Comparison of ENCODE assay signal across 32 cellular contexts in the genomic region with DNA sequence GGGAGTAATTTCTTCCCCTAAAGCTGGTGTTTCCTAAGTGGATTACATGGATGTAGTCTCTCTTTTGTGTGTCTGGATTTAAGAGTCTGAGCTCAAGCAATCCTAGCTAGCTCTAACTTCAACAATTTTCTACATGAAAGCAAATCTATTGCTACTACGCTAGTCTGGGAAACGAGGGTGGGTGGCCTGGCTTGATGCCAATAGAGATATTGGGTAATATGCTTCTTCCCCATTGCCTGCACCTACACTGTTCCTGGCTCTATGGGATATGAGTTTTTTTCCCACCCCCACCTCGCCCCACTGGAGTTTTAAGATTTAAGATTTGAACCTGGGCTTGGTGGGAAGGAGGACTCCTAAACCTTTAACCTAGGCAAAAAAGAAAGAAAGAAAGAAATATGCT.
"Had no signal": no experiment of that assay in that cellular context is flagged by ENCODE, and none has a peak within 500 bp of the region (broad histone marks: within the 10 kb centered on the region; RNA-seq: fewer than 3 reads in every experiment).

No MANE protein-coding gene starts in this region.

- H3K9me3 Mint-ChIP-seq: central memory CD8-positive, alpha-beta T cell; T-helper 2 cell treated with Interferon-gamma antibody and Interleukin-4, amounts not matched to agents 5 μg/mL and 100 μg/mL, for 36 hours had no signal

- H3K4me1 Mint-ChIP-seq: activated CD4-positive, alpha-beta T cell treated with anti-CD3 and anti-CD28 coated beads for 36 hours; activated CD4-positive, alpha-beta T cell treated with anti-CD3 and anti-CD28 coated beads, Interleukin-2, amount 10 ng/mL, durations not matched to agents 24 days and 14 days; activated CD8-positive, alpha-beta memory T cell treated with anti-CD3 and anti-CD28 coated beads, Interleukin-2, amount 10 ng/mL, durations not matched to agents 7 days and 5 days; activated naive CD4-positive, alpha-beta T cell treated with anti-CD3 and anti-CD28 coated beads, Interleukin-2, amount 10 ng/mL, durations not matched to agents 7 days and 5 days; activated naive CD8-positive, alpha-beta T cell treated with anti-CD3 and anti-CD28 coated beads, Interleukin-2, amount 10 ng/mL, durations not matched to agents 7 days and 5 days; central memory CD8-positive, alpha-beta T cell; T-helper 17 cell had no signal

- H3K27me3 Mint-ChIP-seq: activated CD4-positive, alpha-beta T cell treated with anti-CD3 and anti-CD28 coated beads, Interleukin-2, amount 10 ng/mL, durations not matched to agents 24 days and 14 days; activated CD8-positive, alpha-beta memory T cell treated with anti-CD3 and anti-CD28 coated beads, Interleukin-2, amount 10 ng/mL, durations not matched to agents 7 days and 5 days; activated naive CD4-positive, alpha-beta T cell treated with anti-CD3 and anti-CD28 coated beads, Interleukin-2, amount 10 ng/mL, durations not matched to agents 7 days and 5 days; activated naive CD8-positive, alpha-beta T cell treated with anti-CD3 and anti-CD28 coated beads, Interleukin-2, amount 10 ng/mL, durations not matched to agents 7 days and 5 days; brain; central memory CD8-positive, alpha-beta T cell; effector memory CD8-positive, alpha-beta T cell had no signal

- DNase-seq: activated CD4-positive, alpha-beta memory T cell treated with anti-CD3 and anti-CD28 coated beads for 36 hours; activated CD4-positive, alpha-beta T cell treated with anti-CD3 and anti-CD28 coated beads for 36 hours; activated CD4-positive, alpha-beta T cell treated with anti-CD3 and anti-CD28 coated beads, Interleukin-2, amount 10 ng/mL, durations not matched to agents 24 days and 14 days; activated CD4-positive, CD25-positive, alpha-beta regulatory T cell; activated CD4-positive, CD25-positive, alpha-beta regulatory T cell treated with anti-CD3 and anti-CD28 coated beads, Interleukin-2, amount 50 U/mL, for 72 hours; activated CD8-positive, alpha-beta memory T cell treated with anti-CD3 and anti-CD28 coated beads, Interleukin-2, amount 10 ng/mL, durations not matched to agents 7 days and 5 days; activated CD8-positive, alpha-beta memory T cell treated with anti-CD3 and anti-CD28 coated beads, Interleukin-2, amount 50 U/mL, for 4 hours; activated CD8-positive, alpha-beta T cell treated with anti-CD3 and anti-CD28 coated beads, Interleukin-2, amount 10 ng/mL, durations not matched to agents 7 days and 5 days; activated gamma-delta T cell; activated naive CD4-positive, alpha-beta T cell; activated naive CD4-positive, alpha-beta T cell treated with anti-CD3 and anti-CD28 coated beads, Interleukin-2, amount 10 ng/mL, durations not matched to agents 7 days and 5 days; activated naive CD8-positive, alpha-beta T cell treated with anti-CD3 and anti-CD28 coated beads, Interleukin-2, amount 10 ng/mL, durations not matched to agents 7 days and 5 days; activated T-cell treated with anti-CD3 and anti-CD28 coated beads, Interleukin-2, amount 50 U/mL, for 1 hour; activated T-cell treated with anti-CD3 and anti-CD28 coated beads, Interleukin-2, amount 50 U/mL, for 72 hours; dermis blood vessel endothelial cell; effector CD4-positive, alpha-beta T cell; effector memory CD8-positive, alpha-beta T cell; erythroblast; foreskin keratinocyte; gastrocnemius medialis; T-helper 1 cell; T-helper 17 cell; T1000 had no signal

- H3K4me1 ChIP-seq: ascending aorta, breast epithelium, esophagus muscularis mucosa, foreskin keratinocyte, gastrocnemius medialis had no signal

- H3K36me3 Mint-ChIP-seq: activated CD4-positive, alpha-beta memory T cell treated with anti-CD3 and anti-CD28 coated beads for 36 hours; activated CD8-positive, alpha-beta memory T cell treated with anti-CD3 and anti-CD28 coated beads, Interleukin-2, amount 10 ng/mL, durations not matched to agents 7 days and 5 days; activated naive CD4-positive, alpha-beta T cell treated with anti-CD3 and anti-CD28 coated beads, Interleukin-2, amount 10 ng/mL, durations not matched to agents 7 days and 5 days; activated naive CD8-positive, alpha-beta T cell treated with anti-CD3 and anti-CD28 coated beads, Interleukin-2, amount 10 ng/mL, durations not matched to agents 7 days and 5 days; brain had no signal

- H3K27ac Mint-ChIP-seq: activated CD4-positive, alpha-beta memory T cell treated with anti-CD3 and anti-CD28 coated beads for 36 hours; activated CD4-positive, alpha-beta T cell treated with anti-CD3 and anti-CD28 coated beads for 36 hours; activated CD4-positive, alpha-beta T cell treated with anti-CD3 and anti-CD28 coated beads, Interleukin-2, amount 10 ng/mL, durations not matched to agents 24 days and 14 days; activated CD8-positive, alpha-beta memory T cell treated with anti-CD3 and anti-CD28 coated beads, Interleukin-2, amount 10 ng/mL, durations not matched to agents 7 days and 5 days; activated CD8-positive, alpha-beta T cell treated with anti-CD3 and anti-CD28 coated beads, Interleukin-2, amount 10 ng/mL, durations not matched to agents 7 days and 5 days; activated naive CD4-positive, alpha-beta T cell treated with anti-CD3 and anti-CD28 coated beads, Interleukin-2, amount 10 ng/mL, durations not matched to agents 7 days and 5 days; activated naive CD4-positive, alpha-beta T cell treated with anti-CD3 and anti-CD28 coated beads, Interleukin-2, amount 50 U/mL, for 72 hours; activated naive CD8-positive, alpha-beta T cell treated with anti-CD3 and anti-CD28 coated beads, Interleukin-2, amount 10 ng/mL, durations not matched to agents 7 days and 5 days; activated T-cell treated with anti-CD3 and anti-CD28 coated beads, Interleukin-2, amount 50 U/mL, for 72 hours; effector memory CD8-positive, alpha-beta T cell; T-helper 17 cell; T-helper 2 cell treated with Interferon-gamma antibody and Interleukin-4, amounts not matched to agents 5 μg/mL and 100 μg/mL, for 36 hours had no signal

- H3K27me3 ChIP-seq: ascending aorta, breast epithelium, cardiac muscle cell, esophagus muscularis mucosa, foreskin keratinocyte, gastrocnemius medialis had no signal

- H3K27ac ChIP-seq: ascending aorta, breast epithelium, cardiac muscle cell, coronary artery, esophagus muscularis mucosa, foreskin keratinocyte, gastrocnemius medialis had no signal

- H3K4me3 ChIP-seq: ascending aorta, breast epithelium, cardiac muscle cell, coronary artery, esophagus muscularis mucosa, gastrocnemius medialis had no signal

- H3K36me3 ChIP-seq: ascending aorta, breast epithelium, cardiac muscle cell, esophagus muscularis mucosa, gastrocnemius medialis had no signal

- H3K4me3 Mint-ChIP-seq: activated CD4-positive, alpha-beta memory T cell treated with anti-CD3 and anti-CD28 coated beads for 36 hours; activated CD4-positive, alpha-beta T cell treated with anti-CD3 and anti-CD28 coated beads for 36 hours; activated CD4-positive, alpha-beta T cell treated with anti-CD3 and anti-CD28 coated beads, Interleukin-2, amount 10 ng/mL, durations not matched to agents 24 days and 14 days; activated CD8-positive, alpha-beta memory T cell treated with anti-CD3 and anti-CD28 coated beads, Interleukin-2, amount 10 ng/mL, durations not matched to agents 7 days and 5 days; activated CD8-positive, alpha-beta T cell treated with anti-CD3 and anti-CD28 coated beads, Interleukin-2, amount 10 ng/mL, durations not matched to agents 7 days and 5 days; activated naive CD4-positive, alpha-beta T cell treated with anti-CD3 and anti-CD28 coated beads, Interleukin-2, amount 10 ng/mL, durations not matched to agents 7 days and 5 days; activated naive CD8-positive, alpha-beta T cell treated with anti-CD3 and anti-CD28 coated beads, Interleukin-2, amount 10 ng/mL, durations not matched to agents 7 days and 5 days; activated T-cell treated with anti-CD3 and anti-CD28 coated beads, Interleukin-2, amount 50 U/mL, for 72 hours; brain; central memory CD8-positive, alpha-beta T cell; effector memory CD8-positive, alpha-beta T cell; T-helper 17 cell; T-helper 2 cell treated with Interferon-gamma antibody and Interleukin-4, amounts not matched to agents 5 μg/mL and 100 μg/mL, for 36 hours had no signal

- H3K9me3 ChIP-seq: gastrocnemius medialis had no signal
